10 cellular contexts compared by ENCODE assay signal in genomic region chr19:33752945-33753344, GRCh38. TPM values are rescaled to one million over a fixed set of nuclear protein-coding genes. Genes with fewer than 3 reads are reported as not detected.
"Had no signal": no experiment of that assay in that cellular context is flagged by ENCODE, and none has a peak within 500 bp of the region (broad histone marks: within the 10 kb centered on the region; RNA-seq: fewer than 3 reads in every experiment).

No MANE protein-coding gene starts in this region.

- DNase-seq: GM23248, GOT3, H7, HFFc6, KBM-7 had no signal

- H2AFZ ChIP-seq: GM23248 had no signal

- H3K4me1 ChIP-seq: HAP-1 had no signal

- H3K4me1 Mint-ChIP-seq: IgD-negative memory B cell had no signal

- H3K27ac ChIP-seq: GM23248, HL-60 had no signal

- H3K9me3 Mint-ChIP-seq: HFFc6, IgD-negative memory B cell had no signal

- H3K36me3 Mint-ChIP-seq: IgD-negative memory B cell had no signal

- ATAC-seq: HCT116, HepG2 had no signal

- H3K27ac Mint-ChIP-seq: HFFc6, IgD-negative memory B cell had no signal

- H3K4me3 ChIP-seq: GM23248, HAP-1 had no signal

- H3K9me3 ChIP-seq: HAP-1 had no signal

- H3K4me3 Mint-ChIP-seq: HFFc6, IgD-negative memory B cell had no signal

- H3K36me3 ChIP-seq: HAP-1 had no signal

RNA-seq across cellular contexts. Expression of gene KCTD15, which starts 43.7 kb away (rescaled TPM):
- polyA plus RNA-seq: IgD-negative memory B cell had no signal
